Comparison of ENCODE assay signal across 8 cellular contexts in the genomic region with DNA sequence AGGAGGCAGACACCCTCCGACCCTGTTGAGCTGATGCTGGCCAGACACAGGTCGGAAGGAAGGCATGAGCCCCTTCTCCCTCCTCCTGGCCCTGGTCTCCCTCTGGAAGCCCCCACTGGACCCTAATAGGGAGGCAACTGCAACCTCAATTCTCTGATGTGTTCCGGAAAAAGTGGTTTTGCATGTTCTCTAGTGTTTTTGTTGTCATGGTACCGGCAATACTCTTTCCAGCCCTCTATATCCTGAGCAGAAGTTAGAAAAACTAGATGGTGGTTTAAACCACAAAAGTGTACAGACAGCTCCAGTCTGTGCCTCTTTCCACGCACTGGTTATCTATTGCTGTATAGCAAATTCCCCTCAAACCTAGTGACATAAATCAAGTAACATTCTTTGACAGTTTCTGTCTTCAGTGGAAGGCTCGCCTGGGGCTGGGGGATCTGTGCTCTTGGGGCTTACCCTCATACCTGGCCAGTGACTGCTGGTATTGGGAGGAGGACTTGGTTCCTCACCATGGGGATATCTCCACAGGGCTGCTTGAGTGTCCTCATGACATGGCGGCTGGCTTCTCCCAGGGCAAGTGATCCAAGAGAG. TPM values are rescaled to one million over a fixed set of nuclear protein-coding genes. Genes with fewer than 3 reads are reported as not detected.
DNase-seq lines count a peak whose midpoint lies in the region; ATAC-seq, FAIRE-seq and TF ChIP-seq lines count a peak whose summit lies in the region.

No MANE protein-coding gene starts in this region.

- peak; percentile 25 for DNase-seq in GM12891 (ENCODE audit: insufficient read length, low spot score)
- DNase-seq in T-helper 2 cell, result peak in 3 of 5 experiments; percentile 32 to 87 (median 86)
- peak; percentile 87 to 89 (median 89) for DNase-seq in immature natural killer cell
- DNase-seq in HFFc6, result no peak
- DNase-seq in endothelial cell (ENCODE audit: low spot score), result no peak
- DNase-seq in HUDEP-2 (lab: John Stamatoyannopoulos, UW; ENCODE audit: unreplicated experiment in 76 of 76), result no peak
- no peak for DNase-seq in COLO829 (ENCODE audit: low spot score)

- TF ChIP-seq POLR2A in GM12891 (IDR thresholded peaks at IDR 0.05; ENCODE audit: low read depth, low read length), result no peak

- H3K4me3 Mint-ChIP-seq in immature natural killer cell (peak overlapping the region; percentile 80 to 89 (median 83)), HFFc6 (no peak overlapping the region), endothelial cell (ENCODE audit: unreplicated experiment) (no peak overlapping the region)

- H3K27ac Mint-ChIP-seq in immature natural killer cell (peak overlapping the region; percentile 97 to 100 (median 98)), HFFc6 (no peak overlapping the region), endothelial cell (ENCODE audit: unreplicated experiment) (no peak overlapping the region)

- peak; percentile 84 for ATAC-seq in HG02623 (IDR thresholded peaks at IDR 0.05; ENCODE audit: unreplicated experiment)

- H3K36me3 Mint-ChIP-seq in immature natural killer cell (peaks cover 26 to 36% (median 27%) of the 10 kb centered on the region in 3 donors), HFFc6 (ENCODE audit: low read depth) (no peaks in the 10 kb centered on the region), endothelial cell (ENCODE audit: low read depth, unreplicated experiment) (no peaks in the 10 kb centered on the region)

- peaks cover 54 to 75% of the 10 kb centered on the region in 2 donors for H3K4me1 Mint-ChIP-seq in immature natural killer cell
- H3K4me1 Mint-ChIP-seq in HFFc6 (ENCODE audit: low read depth), result peaks cover 10% of the 10 kb centered on the region
- peaks cover 2% of the 10 kb centered on the region for H3K4me1 Mint-ChIP-seq in endothelial cell (ENCODE audit: unreplicated experiment)

- FAIRE-seq in GM12891 (lab: Jason Lieb, UNC), result peak; percentile 38

- TF ChIP-seq CTCF in HFFc6 (IDR thresholded peaks at IDR 0.05) (no peak), endothelial cell (IDR thresholded peaks at IDR 0.05; ENCODE audit: unreplicated experiment) (no peak)

- H3K9me3 Mint-ChIP-seq in immature natural killer cell (no peaks in the 10 kb centered on the region), HFFc6 (no peaks in the 10 kb centered on the region), endothelial cell (ENCODE audit: unreplicated experiment) (no peaks in the 10 kb centered on the region)

- H3K27me3 Mint-ChIP-seq in immature natural killer cell (ENCODE audit: low read depth in 3 of 3), result peaks cover 9 to 18% (median 10%) of the 10 kb centered on the region in 3 donors
- H3K27me3 Mint-ChIP-seq in HFFc6 (ENCODE audit: insufficient read depth), result peaks cover 3% of the 10 kb centered on the region; the same call in 1 of the 2 replicates
- peaks cover 1% of the 10 kb centered on the region for H3K27me3 Mint-ChIP-seq in endothelial cell (ENCODE audit: unreplicated experiment)

TF ChIP-seq in GM12891, 5 proteins besides CTCF, POLR2A, EP300 and RAD21:
- TF ChIP-seq SPI1 (IDR thresholded peaks at IDR 0.05; ENCODE audit: low read depth, low read length) (0 out of 2 replicates have a peak, but pooled peaks have one; percentile 4), POU2F2 (IDR thresholded peaks at IDR 0.05; ENCODE audit: low read depth, low read length) (no peak)

RNA-seq across cellular contexts. Expression of gene SYTL3, which starts 37.0 kb away (rescaled TPM):
- polyA plus RNA-seq in GM12891 (2012; ENCODE audit: low read depth, missing spikeins), result 2.1 TPM
- polyA plus RNA-seq in immature natural killer cell, result 10 to 100 TPM; 45.4 to 56.5 (median 52.0) TPM
- 1 to 10 TPM; 3.1 to 5.7 (median 3.9) TPM for total RNA-seq in HFFc6 (2021; fragmentation: NEBNext Ultra II Directional; extraction: Animal tissue kit (Norgen Biotek cat#: 25700))
- 0.77 TPM for total RNA-seq in endothelial cell (ENCODE audit: unreplicated experiment)

RNA-seq across cellular contexts. Expression of gene DYNLT1, which starts 42.3 kb away (rescaled TPM):
- 45.0 TPM for polyA plus RNA-seq in GM12891 (2012; ENCODE audit: low read depth, missing spikeins)
- 100 to 1,000 TPM in 2 of 3 donors, 10 to 100 TPM in 1; 94.2 to 141 (median 119) TPM for polyA plus RNA-seq in immature natural killer cell
- 100 to 1,000 TPM; 163 to 185 (median 170) TPM for total RNA-seq in HFFc6 (2021; fragmentation: NEBNext Ultra II Directional; extraction: Animal tissue kit (Norgen Biotek cat#: 25700))
- 115 TPM for total RNA-seq in endothelial cell (ENCODE audit: unreplicated experiment)

Comparison
In these comparisons a context has a peak if more than half of its experiments do, and no peak if none do; other contexts are left out.
1. DNase-seq: peak in GM12891 (single experiment), T-helper 2 cell (3 of 5) and immature natural killer cell (3 of 3); none in HFFc6 (single experiment), endothelial cell (single experiment), HUDEP-2 (0 of 76) and COLO829 (single experiment).
2. H3K27ac Mint-ChIP-seq: peak in immature natural killer cell (6 of 6); none in HFFc6 (single experiment) and endothelial cell (single experiment).
3. H3K4me3 Mint-ChIP-seq: peak in immature natural killer cell (5 of 5); none in HFFc6 (single experiment) and endothelial cell (single experiment).